ENCODE assay signal across 11 cellular contexts in the genomic region with DNA sequence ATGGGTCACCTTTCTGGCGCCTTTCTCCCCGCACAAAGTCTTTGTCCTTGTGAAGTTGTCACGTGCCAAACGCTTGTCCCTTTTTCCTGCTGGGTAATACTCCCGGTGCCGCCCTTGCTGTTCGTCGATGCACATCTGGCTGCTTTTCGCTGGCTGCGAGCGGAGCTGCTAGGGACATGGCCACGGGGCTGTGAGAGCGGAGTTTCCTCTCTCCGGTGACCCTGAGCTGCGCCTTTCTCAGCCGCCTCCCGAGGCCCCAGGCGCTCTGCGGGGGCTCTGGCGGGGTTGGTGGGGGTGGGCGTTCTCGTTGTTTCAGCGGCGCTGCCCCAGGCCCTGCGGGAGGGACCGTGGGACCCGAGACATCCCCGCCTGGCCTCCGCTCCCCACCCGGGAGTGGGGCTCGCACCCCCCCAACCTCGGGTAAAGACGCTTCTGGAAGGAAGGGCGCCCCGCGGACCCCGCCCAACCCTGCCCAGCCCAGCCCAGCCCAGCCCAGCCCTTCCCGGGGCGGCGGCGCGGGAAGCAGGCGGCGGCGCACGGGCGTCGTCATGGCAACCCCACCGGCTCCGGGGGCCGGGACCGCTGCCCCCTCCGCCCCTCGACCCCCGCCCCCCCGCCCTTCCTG. TPM values are rescaled to one million over a fixed set of nuclear protein-coding genes. Genes with fewer than 3 reads are reported as not detected.
DNase-seq lines count a peak whose midpoint lies in the region; ATAC-seq, FAIRE-seq and TF ChIP-seq lines count a peak whose summit lies in the region.
"Had no signal": no experiment of that assay in that cellular context is flagged by ENCODE, and none has a peak within 500 bp of the region (broad histone marks: within the 10 kb centered on the region; RNA-seq: fewer than 3 reads in every experiment).

No MANE protein-coding gene starts in this region.

- FAIRE-seq in HTR-8/SVneo (lab: Jason Lieb, UNC) = no peak
- FAIRE-seq: GM18507, islet of Langerhans had no signal

- H3K27ac Mint-ChIP-seq in CD8-positive, alpha-beta T cell = no peak overlapping the region
- no peak overlapping the region for H3K27ac Mint-ChIP-seq in natural killer cell treated with Interleukin-12 subunit alpha and Interleukin-12 subunit beta and Interleukin-15 and Interleukin-18, amount 100 ng/mL, for 72 hours

- peaks cover 14% of the 10 kb centered on the region for H3K4me1 ChIP-seq in CD8-positive, alpha-beta T cell (ENCODE audit: insufficient read depth, low read length)
- H3K4me1 ChIP-seq in HUES64 (ENCODE audit: insufficient read depth, low read length) = no peaks in the 10 kb centered on the region
- peaks cover 8% of the 10 kb centered on the region for H3K4me1 ChIP-seq in testis

- H3K36me3 ChIP-seq in CD8-positive, alpha-beta T cell (ENCODE audit: insufficient read depth, low read length) = peaks cover 3% of the 10 kb centered on the region
- H3K36me3 ChIP-seq in HUES64 (ENCODE audit: insufficient read depth, low read length) (peaks cover 7% of the 10 kb centered on the region; the same call in 1 of the 2 replicates), testis (ENCODE audit: low read depth, missing control alignments) (no peaks in the 10 kb centered on the region)

- TF ChIP-seq POLR2A in testis (IDR thresholded peaks at IDR 0.05) = no peak

- H3K27ac ChIP-seq in CD8-positive, alpha-beta T cell (ENCODE audit: low read depth, low read length) = no peak overlapping the region
- H3K27ac ChIP-seq in HUES64 (ENCODE audit: low read depth, low read length) = no peak overlapping the region
- H3K27ac ChIP-seq in coronary artery = no peak overlapping the region
- no peak overlapping the region for H3K27ac ChIP-seq in testis
- H3K27ac ChIP-seq: adrenal gland had no signal

- peak overlapping the region; percentile 39 for H3K4me3 ChIP-seq in CD8-positive, alpha-beta T cell (ENCODE audit: low read depth, low read length)
- peak overlapping the region; percentile 36 for H3K4me3 ChIP-seq in HUES64 (ENCODE audit: low read length)
- peak overlapping the region; percentile 63 for H3K4me3 ChIP-seq in coronary artery
- H3K4me3 ChIP-seq in testis = peak overlapping the region in 1 of 2 donors; percentile 34

- no peak for DNase-seq in CD8-positive, alpha-beta T cell
- DNase-seq in coronary artery (ENCODE audit: low spot score) (no peak), HTR-8/SVneo (ENCODE audit: insufficient read length, low spot score) (no peak), testis (no peak)
- DNase-seq in natural killer cell treated with Interleukin-12 subunit alpha and Interleukin-12 subunit beta and Interleukin-15 and Interleukin-18, amount 100 ng/mL, for 72 hours (ENCODE audit: low spot score) = no peak
- DNase-seq: adrenal gland had no signal

- 5% methylated on average over 48 of the region's 56 CpGs for WGBS in HUES64
- WGBS in testis, 2 donors = 2 to 4% methylated on average over 15 to 27 of the region's 56 CpGs

- peak; percentile 19 for ATAC-seq in CD8-positive, alpha-beta T cell
- peak in 1 of 2 donors; percentile 22 for ATAC-seq in natural killer cell treated with Interleukin-12 subunit alpha and Interleukin-12 subunit beta and Interleukin-15 and Interleukin-18, amount 100 ng/mL, for 72 hours
- no peak for ATAC-seq in HG02938 (IDR thresholded peaks at IDR 0.05; ENCODE audit: unreplicated experiment)
- ATAC-seq in HG02981 (IDR thresholded peaks at IDR 0.05; ENCODE audit: unreplicated experiment) = no peak

- peaks cover 9% of the 10 kb centered on the region for H3K36me3 Mint-ChIP-seq in CD8-positive, alpha-beta T cell
- no peaks in the 10 kb centered on the region for H3K36me3 Mint-ChIP-seq in natural killer cell treated with Interleukin-12 subunit alpha and Interleukin-12 subunit beta and Interleukin-15 and Interleukin-18, amount 100 ng/mL, for 72 hours

- POLR2A ChIA-PET in CD8-positive, alpha-beta T cell (lab: Charles Lee) = interaction anchor here (1.9 kb wide), 1 partner anchor 14 kb away, joined by 10 read pairs; no protein-coding TSS in a partner anchor

- CTCF ChIA-PET in CD8-positive, alpha-beta T cell (lab: Charles Lee) = no interaction called here

- H3K4me3 Mint-ChIP-seq in CD8-positive, alpha-beta T cell = peak overlapping the region; percentile 70
- H3K4me3 Mint-ChIP-seq in natural killer cell treated with Interleukin-12 subunit alpha and Interleukin-12 subunit beta and Interleukin-15 and Interleukin-18, amount 100 ng/mL, for 72 hours = peak overlapping the region; percentile 38

- no peaks in the 10 kb centered on the region for H3K9me3 Mint-ChIP-seq in CD8-positive, alpha-beta T cell
- no peaks in the 10 kb centered on the region for H3K9me3 Mint-ChIP-seq in natural killer cell treated with Interleukin-12 subunit alpha and Interleukin-12 subunit beta and Interleukin-15 and Interleukin-18, amount 100 ng/mL, for 72 hours

- intact Hi-C loops in CD8-positive, alpha-beta T cell (cut with DNase I, micrococcal nuclease) = no loop called here
- intact Hi-C loops in testis (cut with DNase I; ENCODE audit: low total_unique reads) = no loop called here

- H3K4me1 Mint-ChIP-seq in CD8-positive, alpha-beta T cell (ENCODE audit: low read depth) = peaks cover 18% of the 10 kb centered on the region
- peaks cover 16 to 24% of the 10 kb centered on the region in 2 donors for H3K4me1 Mint-ChIP-seq in natural killer cell treated with Interleukin-12 subunit alpha and Interleukin-12 subunit beta and Interleukin-15 and Interleukin-18, amount 100 ng/mL, for 72 hours (ENCODE audit: low read depth in 2 of 2)

- H3K27me3 ChIP-seq in CD8-positive, alpha-beta T cell (ENCODE audit: insufficient read depth, low read length) = peaks cover 4% of the 10 kb centered on the region
- H3K27me3 ChIP-seq in HUES64 (ENCODE audit: insufficient read depth, low read length) (peaks cover 44% of the 10 kb centered on the region), testis (no peaks in the 10 kb centered on the region)

- H3K9me3 ChIP-seq in CD8-positive, alpha-beta T cell (ENCODE audit: low read length) = no peaks in the 10 kb centered on the region
- H3K9me3 ChIP-seq in HUES64 (ENCODE audit: insufficient read depth, low read depth, low read length) (no peaks in the 10 kb centered on the region), testis (no peaks in the 10 kb centered on the region)
- H3K9me3 ChIP-seq: adrenal gland had no signal

- TF ChIP-seq CTCF in CD8-positive, alpha-beta T cell (IDR thresholded peaks at IDR 0.05) = no peak
- TF ChIP-seq CTCF in coronary artery (IDR thresholded peaks at IDR 0.05) (no peak), testis (IDR thresholded peaks at IDR 0.05) (no peak)

- H3K27me3 Mint-ChIP-seq in CD8-positive, alpha-beta T cell (ENCODE audit: low read depth) = peaks cover 16% of the 10 kb centered on the region
- H3K27me3 Mint-ChIP-seq in natural killer cell treated with Interleukin-12 subunit alpha and Interleukin-12 subunit beta and Interleukin-15 and Interleukin-18, amount 100 ng/mL, for 72 hours = peaks cover 7 to 8% of the 10 kb centered on the region in 2 donors

- no peak overlapping the region for H3K9ac ChIP-seq in HUES64 (ENCODE audit: low read depth, low read length)

RNA-seq across cellular contexts. Expression of a gene that starts 12.2 kb away (rescaled TPM):
- total RNA-seq in CD8-positive, alpha-beta T cell = 10 to 100 TPM; 10.6 to 11.5 TPM
- 17.6 TPM for polyA plus RNA-seq in HUES64 (2013, experiment 1 of 2)
- polyA plus RNA-seq in HUES64 (2013, experiment 2 of 2) = 16.5 TPM
- 10 to 100 TPM; 33.1 to 43.7 TPM for total RNA-seq in natural killer cell treated with Interleukin-12 subunit alpha and Interleukin-12 subunit beta and Interleukin-15 and Interleukin-18, amount 100 ng/mL, for 72 hours
- 10 to 100 TPM; 28.2 to 29.8 TPM for total RNA-seq in testis
- polyA plus RNA-seq in testis (ENCODE audit: insufficient read depth, low read depth, low replicate concordance) = 18.5 TPM

RNA-seq across cellular contexts. Expression of a gene that starts 31.1 kb away (rescaled TPM):
- total RNA-seq in CD8-positive, alpha-beta T cell = 1 to 10 TPM; 8.5 to 9.1 TPM
- polyA plus RNA-seq in HUES64 (2013, experiment 1 of 2) = 14.3 TPM
- polyA plus RNA-seq in HUES64 (2013, experiment 2 of 2) = 13.9 TPM
- total RNA-seq in natural killer cell treated with Interleukin-12 subunit alpha and Interleukin-12 subunit beta and Interleukin-15 and Interleukin-18, amount 100 ng/mL, for 72 hours = 1 to 10 TPM; 7.3 to 9.6 TPM
- total RNA-seq in testis = 10 to 100 TPM; 67.3 to 67.5 TPM
- polyA plus RNA-seq in testis (ENCODE audit: insufficient read depth, low read depth, low replicate concordance) = 36.7 TPM

Comparison
In these comparisons a context has a peak if more than half of its experiments do, and no peak if none do; other contexts are left out.
1. RNA of a gene that starts 31.1 kb away (total RNA-seq): 67.3 to 67.5 TPM in testis; 7.3 to 9.6 TPM in natural killer cell treated with Interleukin-12 subunit alpha and Interleukin-12 subunit beta and Interleukin-15 and Interleukin-18, amount 100 ng/mL, for 72 hours and 8.5 to 9.1 TPM in CD8-positive, alpha-beta T cell; every median in the first group is over 4 times any median in the second.